Comparison of ENCODE assay signal across 8 cellular contexts in the genomic region with DNA sequence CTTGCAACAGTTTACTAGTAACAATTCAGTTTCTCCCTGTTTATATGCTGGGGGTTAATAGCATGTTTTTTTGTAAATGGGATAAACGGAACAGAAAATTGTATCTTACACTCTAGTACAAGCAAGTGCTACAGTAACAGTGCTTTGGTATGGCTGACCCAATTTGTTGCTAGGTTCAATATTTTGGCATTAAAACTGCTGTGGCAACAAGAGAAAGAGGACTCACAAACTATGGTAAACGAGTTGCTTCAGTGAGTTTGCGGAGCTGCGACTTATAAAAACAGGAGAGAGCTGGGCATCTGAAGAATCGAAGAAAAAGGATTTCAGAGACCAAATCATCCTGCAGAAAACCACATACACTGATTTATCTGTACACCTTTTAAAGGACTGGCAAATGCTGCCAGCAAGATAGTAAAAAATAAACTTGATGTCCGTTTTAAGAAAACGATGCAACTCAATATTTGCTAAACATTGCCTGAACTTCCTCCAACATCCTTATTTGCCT. TPM values are rescaled to one million over a fixed set of nuclear protein-coding genes. Genes with fewer than 3 reads are reported as not detected.
DNase-seq lines count a peak whose midpoint lies in the region; ATAC-seq, FAIRE-seq and TF ChIP-seq lines count a peak whose summit lies in the region.

No MANE protein-coding gene starts in this region.

- no peaks in the 10 kb centered on the region for H3K9me3 Mint-ChIP-seq in IgD-negative memory B cell

- ATAC-seq in lung (ENCODE audit: insufficient read depth, low FRiP score) = no peak
- no peak for ATAC-seq in activated CD4-positive, CD25-positive, alpha-beta regulatory T cell treated with anti-CD3 and anti-CD28 coated beads, Interleukin-2, amount 50 U/mL, for 24 hours

- no peaks in the 10 kb centered on the region for H3K27me3 Mint-ChIP-seq in IgD-negative memory B cell

- no peak for TF ChIP-seq POLR2A in uterus (IDR thresholded peaks at IDR 0.05)

- peaks cover 0 to 3% of the 10 kb centered on the region in 2 donors for H3K36me3 ChIP-seq in lung (ENCODE audit: control insufficient read depth in 2 of 2, insufficient read depth in 2 of 2, low read length in 2 of 2)
- no peaks in the 10 kb centered on the region for H3K36me3 ChIP-seq in uterus

- H3K27ac Mint-ChIP-seq in IgD-negative memory B cell = peak overlapping the region; percentile 59 to 95 (median 91)

- WGBS in lung, 2 donors = 20 to 36% methylated on average over 7 of the region's 7 CpGs

- intact Hi-C loops in uterus (cut with DNase I; ENCODE audit: low total_unique reads) = loop anchor here (10.0 kb wide), 1 partner anchor 128 kb away; a partner anchor contains a TSS

- peaks cover 3% of the 10 kb centered on the region for H3K36me3 Mint-ChIP-seq in IgD-negative memory B cell

- H3K4me3 ChIP-seq in AG10803 (ENCODE audit: low read length) = peak overlapping the region; percentile 83
- peak overlapping the region; percentile 20 for H3K4me3 ChIP-seq in lung
- peak overlapping the region; percentile 77 to 93 for H3K4me3 ChIP-seq in uterus

- H3K4me1 Mint-ChIP-seq in IgD-negative memory B cell = peaks cover 36 to 59% (median 41%) of the 10 kb centered on the region in 3 donors

- H3K4me3 Mint-ChIP-seq in IgD-negative memory B cell = peak overlapping the region; percentile 93 to 97 (median 95)

- TF ChIP-seq CTCF in AG10803 (conservative IDR thresholded peaks at IDR 0.05; ENCODE audit: low read length) (no peak), lung (IDR thresholded peaks at IDR 0.05; ENCODE audit: control extremely low read depth, extremely low read depth) (no peak), uterus (IDR thresholded peaks at IDR 0.05) (no peak)

- FAIRE-seq in urothelium cell line (lab: Jason Lieb, UNC) = no peak

- H3K9me3 ChIP-seq in lung (ENCODE audit: control insufficient read depth in 2 of 2, insufficient read depth in 1 of 2, low read length in 1 of 2) (no peaks in the 10 kb centered on the region), uterus (no peaks in the 10 kb centered on the region)

- H3K27ac ChIP-seq in lung (ENCODE audit: low read depth in 1 of 2, low read length in 1 of 2) = no peak overlapping the region
- peak overlapping the region; percentile 96 for H3K27ac ChIP-seq in uterus

- H3K27me3 ChIP-seq in lung (ENCODE audit: control insufficient read depth, insufficient read depth) (no peaks in the 10 kb centered on the region), uterus (no peaks in the 10 kb centered on the region)

- DNase-seq in AG10803 (ENCODE audit: low read depth) (peak; percentile 65), lung (ENCODE audit: low spot score) (no peak), uterus (no peak), NCI-H2196 treated with DMSO at 0.1 percent for 48 hours (lab: John Stamatoyannopoulos, UW; ENCODE audit: unreplicated experiment) (no peak), urothelium cell line (ENCODE audit: low spot score) (no peak)
- peak; percentile 30 for DNase-seq in central memory CD4-positive, alpha-beta T cell

- H3K4me1 ChIP-seq in lung (ENCODE audit: control insufficient read depth in 2 of 2, insufficient read depth in 2 of 2, low read length in 2 of 2) (peaks cover 7 to 24% of the 10 kb centered on the region in 2 donors), uterus (peaks cover 0 to 9% of the 10 kb centered on the region in 2 donors)

RNA-seq across cellular contexts. Expression of a gene that starts 2.2 kb away (rescaled TPM):
- polyA plus RNA-seq in IgD-negative memory B cell (83.7 TPM), lung (10 to 100 TPM; 52.7 to 69.0 TPM)
- total RNA-seq in lung (100 to 1,000 TPM; 124 to 133 TPM), uterus (100 to 1,000 TPM; 115 to 189 (median 125) TPM)

RNA-seq across cellular contexts. Expression of a gene that starts 2.6 kb away (rescaled TPM):
- 15.9 TPM for polyA plus RNA-seq in IgD-negative memory B cell
- total RNA-seq in lung = 10 to 100 TPM; 26.2 to 34.5 TPM
- 10 to 100 TPM; 12.8 to 16.0 TPM for polyA plus RNA-seq in lung
- 10 to 100 TPM; 17.1 to 61.6 (median 30.2) TPM for total RNA-seq in uterus

Comparison
In these comparisons a context has a peak if more than half of its experiments do, and no peak if none do; other contexts are left out.
1. DNase-seq: peak in AG10803 (single experiment) and central memory CD4-positive, alpha-beta T cell (single experiment); none in lung (single experiment), uterus (0 of 2), NCI-H2196 treated with DMSO at 0.1 percent for 48 hours (single experiment) and urothelium cell line (single experiment).
2. H3K4me3 ChIP-seq: peak in every context shown above with its lines; median percentile 85 in uterus; 83 in AG10803; 20 in lung.
3. H3K27ac ChIP-seq: peak in uterus (2 of 2); none in lung (0 of 2).